In genomic region chr7:41942468-41943097, GRCh38 we compare ENCODE assay signal across 8 cellular contexts.
A peak's percentile ranks its signal among the peaks of the same experiment; 100 is the strongest.
DNase-seq lines count a peak whose midpoint lies in the region; ATAC-seq and TF ChIP-seq lines count a peak whose summit lies in the region.

No MANE protein-coding gene starts in this region.

- H3K27ac ChIP-seq in neural cell (ENCODE audit: low read length) = no peak overlapping the region

- DNase-seq in cardiac fibroblast (ENCODE audit: low read depth in 2 of 2) = peak; percentile 15 to 58
- no peak for DNase-seq in NCI-H748 (lab: John Stamatoyannopoulos, UW; ENCODE audit: unreplicated experiment)
- no peak for DNase-seq in hippocampal formation (lab: John Stamatoyannopoulos, UW)
- DNase-seq in inferior parietal cortex (ENCODE audit: extremely low spot score) = no peak
- no peak for DNase-seq in NCI-H1436 (lab: John Stamatoyannopoulos, UW)

- no peak for TF ChIP-seq RAD21 in neural cell (conservative IDR thresholded peaks at IDR 0.05)

- TF ChIP-seq CTCF in cardiac fibroblast (IDR thresholded peaks at IDR 0.05; ENCODE audit: low read depth, low read length) (no peak), neural cell (IDR thresholded peaks at IDR 0.05; ENCODE audit: poor library complexity, severe bottlenecking) (no peak)

- no peaks in the 10 kb centered on the region for H3K79me2 ChIP-seq in neural cell (replicated peaks; ENCODE audit: insufficient read depth, low read length)

- TF ChIP-seq EP300 in neural cell (conservative IDR thresholded peaks at IDR 0.05; ENCODE audit: poor library complexity, severe bottlenecking) = no peak

- peak overlapping the region; percentile 13 to 48 for H3K4me3 ChIP-seq in cardiac fibroblast (replicated peaks in 1 of 2; ENCODE audit: low read depth in 2 of 2, low read length in 2 of 2)
- H3K4me3 ChIP-seq in neural cell (ENCODE audit: low read length) = peak overlapping the region; percentile 30

- H2AFZ ChIP-seq in neural cell (ENCODE audit: low read depth, low read length) = no peak overlapping the region

- H3K9me2 ChIP-seq in neural cell (ENCODE audit: insufficient read depth, low read length) = no peaks in the 10 kb centered on the region

- ATAC-seq in GM18511 (IDR thresholded peaks at IDR 0.05; ENCODE audit: unreplicated experiment) (peak; percentile 25), HG03060 (IDR thresholded peaks at IDR 0.05; ENCODE audit: low read depth, unreplicated experiment) (peak; percentile 4)

- H3K9me3 ChIP-seq in neural cell (ENCODE audit: low read length) = no peaks in the 10 kb centered on the region

- H3K4me2 ChIP-seq in neural cell (ENCODE audit: low read length) = no peak overlapping the region

- no peaks in the 10 kb centered on the region for H3F3A ChIP-seq in neural cell (ENCODE audit: insufficient read depth, low read length, poor library complexity, severe bottlenecking)

- no peaks in the 10 kb centered on the region for H3K27me3 ChIP-seq in neural cell (ENCODE audit: insufficient read depth, low read depth, low read length)

- H3K9ac ChIP-seq in neural cell (ENCODE audit: low read length) = no peak overlapping the region

- H3K36me3 ChIP-seq in neural cell (ENCODE audit: insufficient read depth, low read length) = no peaks in the 10 kb centered on the region

- H4K20me1 ChIP-seq in neural cell (ENCODE audit: insufficient read depth) = no peaks in the 10 kb centered on the region

TF ChIP-seq in neural cell, 6 proteins besides CTCF, POLR2A, EP300 and RAD21:
- no peak for TF ChIP-seq SMC3 (conservative IDR thresholded peaks at IDR 0.05; ENCODE audit: poor library complexity)
- TF ChIP-seq POLR2AphosphoS5 (IDR thresholded peaks at IDR 0.05) = no peak
- TF ChIP-seq MXI1 (conservative IDR thresholded peaks at IDR 0.05; ENCODE audit: poor library complexity, severe bottlenecking) = no peak
- no peak for TF ChIP-seq TAF1 (IDR thresholded peaks at IDR 0.05; ENCODE audit: low read depth)
- no peak for TF ChIP-seq EZH2 (IDR thresholded peaks at IDR 0.05; ENCODE audit: borderline replicate concordance, insufficient read depth, low read length, poor library complexity, severe bottlenecking)
- TF ChIP-seq REST (IDR thresholded peaks at IDR 0.05; ENCODE audit: borderline replicate concordance) = no peak

Comparison
In these comparisons a context has a peak if more than half of its experiments do, and no peak if none do; other contexts are left out.
1. DNase-seq: peak in cardiac fibroblast (2 of 2); none in NCI-H748 (single experiment), hippocampal formation (0 of 2), inferior parietal cortex (single experiment) and NCI-H1436 (single experiment).